ENCODE assay signal across 9 cellular contexts in the genomic region with DNA sequence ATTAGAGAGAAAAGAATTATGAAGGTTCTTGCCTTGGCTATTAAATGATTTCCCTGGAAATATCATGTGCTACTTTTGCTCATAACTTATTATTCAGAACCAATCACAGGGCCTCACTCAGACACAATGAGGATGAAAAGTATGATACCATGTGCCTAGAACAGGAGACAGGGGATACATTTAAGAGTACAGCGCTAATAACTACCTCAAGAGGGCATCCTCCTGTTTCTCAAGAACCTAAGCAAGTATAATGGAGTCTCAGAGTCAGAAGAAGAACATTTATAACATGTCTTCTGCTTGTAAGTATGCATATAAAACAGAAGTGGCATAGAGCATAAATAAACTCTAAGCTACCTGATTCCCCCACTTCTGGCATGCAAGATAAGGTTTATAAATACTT.
DNase-seq lines count a peak whose midpoint lies in the region; ATAC-seq, FAIRE-seq and TF ChIP-seq lines count a peak whose summit lies in the region.
"Had no signal": no experiment of that assay in that cellular context is flagged by ENCODE, and none has a peak within 500 bp of the region (broad histone marks: within the 10 kb centered on the region; RNA-seq: fewer than 3 reads in every experiment).

No MANE protein-coding gene starts in this region.

- H3K9ac ChIP-seq in Karpas-422 (ENCODE audit: low read length) = no peak overlapping the region

- no peaks in the 10 kb centered on the region for H3K36me3 ChIP-seq in Karpas-422 (ENCODE audit: insufficient read depth, low read length)
- no peaks in the 10 kb centered on the region for H3K36me3 ChIP-seq in right lobe of liver

- peaks cover 0 to 2% (median 0%) of the 10 kb centered on the region in 3 donors for H3K27me3 Mint-ChIP-seq in CD14-positive monocyte (ENCODE audit: low read depth in 3 of 3)
- H3K27me3 Mint-ChIP-seq in immature natural killer cell (ENCODE audit: low read depth in 3 of 3) = no peaks in the 10 kb centered on the region
- H3K27me3 Mint-ChIP-seq: naive B cell had no signal

- intact Hi-C loops in CD14-positive monocyte (cut with micrococcal nuclease) (no loop called here), right lobe of liver (cut with DNase I) (no loop called here)

- H3K4me1 ChIP-seq in Karpas-422 (ENCODE audit: low read length) (no peaks in the 10 kb centered on the region), right lobe of liver (no peaks in the 10 kb centered on the region)

- H3K36me3 Mint-ChIP-seq in CD14-positive monocyte (peaks cover 0 to 3% of the 10 kb centered on the region in 2 donors), immature natural killer cell (no peaks in the 10 kb centered on the region)
- H3K36me3 Mint-ChIP-seq: naive B cell had no signal

- no peaks in the 10 kb centered on the region for H4K20me1 ChIP-seq in Karpas-422 (ENCODE audit: insufficient read depth, low read depth, low read length)

- 18% methylated on average over 1 of the region's 1 CpG for WGBS in right lobe of liver (ENCODE audit: insufficient coverage, low coverage, low lambda C conversion rate, missing lambda C conversion rate)

- H3K27me3 ChIP-seq in Karpas-422 (ENCODE audit: low read length) (no peaks in the 10 kb centered on the region), right lobe of liver (no peaks in the 10 kb centered on the region)

- H3K4me1 Mint-ChIP-seq in CD14-positive monocyte (no peaks in the 10 kb centered on the region), immature natural killer cell (no peaks in the 10 kb centered on the region)
- H3K4me1 Mint-ChIP-seq: naive B cell had no signal

- H3K4me2 ChIP-seq in Karpas-422 (ENCODE audit: low read depth, low read length, poor library complexity, severe bottlenecking) = no peak overlapping the region

- DNase-seq in CD14-positive monocyte (ENCODE audit: low spot score) (no peak), Karpas-422 (peak; percentile 75), amniotic epithelial cell (ENCODE audit: low read depth) (peak; percentile 80), right lobe of liver (no peak), GM19239 (ENCODE audit: insufficient read length, low spot score) (no peak), mucosa of gallbladder (ENCODE audit: low spot score) (no peak), immature natural killer cell (no peak)
- DNase-seq in activated effector memory CD4-positive, alpha-beta T cell treated with anti-CD3 and anti-CD28 coated beads, Interleukin-2, amount 50 U/mL, for 16 hours = no peak
- DNase-seq: naive B cell had no signal

- H3K27ac ChIP-seq in Karpas-422 (ENCODE audit: low read length) = no peak overlapping the region
- no peak overlapping the region for H3K27ac ChIP-seq in right lobe of liver

- H3K9me3 Mint-ChIP-seq in CD14-positive monocyte (peaks cover 2 to 19% (median 13%) of the 10 kb centered on the region in 7 donors), immature natural killer cell (peaks cover 0 to 13% (median 6%) of the 10 kb centered on the region in 6 donors)

- H3K4me3 Mint-ChIP-seq in CD14-positive monocyte (no peak overlapping the region), immature natural killer cell (no peak overlapping the region)
- H3K4me3 Mint-ChIP-seq: naive B cell had no signal

- no peak overlapping the region for H3K27ac Mint-ChIP-seq in CD14-positive monocyte
- no peak overlapping the region for H3K27ac Mint-ChIP-seq in immature natural killer cell
- H3K27ac Mint-ChIP-seq: naive B cell had no signal

- H3K9me3 ChIP-seq in Karpas-422 (ENCODE audit: low read length) (no peaks in the 10 kb centered on the region), right lobe of liver (no peaks in the 10 kb centered on the region)

- no peak for TF ChIP-seq POLR2A in right lobe of liver (IDR thresholded peaks at IDR 0.05)

- no peaks in the 10 kb centered on the region for H3K79me2 ChIP-seq in Karpas-422 (ENCODE audit: low read length)

- ATAC-seq in right lobe of liver = peak; percentile 37 to 68 (median 52)

- H3K4me3 ChIP-seq in Karpas-422 (ENCODE audit: low read length) = no peak overlapping the region
- H3K4me3 ChIP-seq in right lobe of liver = no peak overlapping the region

- TF ChIP-seq CTCF in CD14-positive monocyte (IDR thresholded peaks at IDR 0.05) (peak; percentile 59), right lobe of liver (IDR thresholded peaks at IDR 0.05) (peak; percentile 9 to 37 (median 18))

- no peak overlapping the region for H2AFZ ChIP-seq in Karpas-422 (ENCODE audit: low read length)

- H3K9me2 ChIP-seq in Karpas-422 (replicated peaks; ENCODE audit: insufficient read depth, low read length) = no peaks in the 10 kb centered on the region

- no peak for FAIRE-seq in GM19239 (lab: Jason Lieb, UNC)

Comparison
In these comparisons a context has a peak if more than half of its experiments do, and no peak if none do; other contexts are left out.
1. DNase-seq: peak in Karpas-422 (single experiment) and amniotic epithelial cell (single experiment); none in CD14-positive monocyte (single experiment), right lobe of liver (0 of 3), GM19239 (single experiment), mucosa of gallbladder (single experiment), immature natural killer cell (0 of 3) and activated effector memory CD4-positive, alpha-beta T cell treated with anti-CD3 and anti-CD28 coated beads, Interleukin-2, amount 50 U/mL, for 16 hours (single experiment).